8 cellular contexts compared by ENCODE assay signal in genomic region chr1:224900062-224900461, GRCh38. TPM values are rescaled to one million over a fixed set of nuclear protein-coding genes. Genes with fewer than 3 reads are reported as not detected.
"Had no signal": no experiment of that assay in that cellular context is flagged by ENCODE, and none has a peak within 500 bp of the region (broad histone marks: within the 10 kb centered on the region; RNA-seq: fewer than 3 reads in every experiment).

No MANE protein-coding gene starts in this region.

- H3K36me3 ChIP-seq: HAP-1 had no signal

- ATAC-seq: HCT116, K562 had no signal

- H3K4me1 ChIP-seq: HAP-1 had no signal

- H2AFZ ChIP-seq: GM23248 had no signal

- H3K9me3 ChIP-seq: HAP-1 had no signal

- DNase-seq: GM23248, GOT3, H7, IMR-90 had no signal

- H3K9ac ChIP-seq: GM23248 had no signal

- H3K27ac ChIP-seq: GM23248 had no signal

- H3K4me3 ChIP-seq: GM23248, HAP-1, K562 had no signal

RNA-seq across cellular contexts. Expression of gene DNAH14, which starts 29.4 kb away (rescaled TPM):
- total RNA-seq: H4 had no signal
